ENCODE assay signal across 8 cellular contexts in the genomic region with DNA sequence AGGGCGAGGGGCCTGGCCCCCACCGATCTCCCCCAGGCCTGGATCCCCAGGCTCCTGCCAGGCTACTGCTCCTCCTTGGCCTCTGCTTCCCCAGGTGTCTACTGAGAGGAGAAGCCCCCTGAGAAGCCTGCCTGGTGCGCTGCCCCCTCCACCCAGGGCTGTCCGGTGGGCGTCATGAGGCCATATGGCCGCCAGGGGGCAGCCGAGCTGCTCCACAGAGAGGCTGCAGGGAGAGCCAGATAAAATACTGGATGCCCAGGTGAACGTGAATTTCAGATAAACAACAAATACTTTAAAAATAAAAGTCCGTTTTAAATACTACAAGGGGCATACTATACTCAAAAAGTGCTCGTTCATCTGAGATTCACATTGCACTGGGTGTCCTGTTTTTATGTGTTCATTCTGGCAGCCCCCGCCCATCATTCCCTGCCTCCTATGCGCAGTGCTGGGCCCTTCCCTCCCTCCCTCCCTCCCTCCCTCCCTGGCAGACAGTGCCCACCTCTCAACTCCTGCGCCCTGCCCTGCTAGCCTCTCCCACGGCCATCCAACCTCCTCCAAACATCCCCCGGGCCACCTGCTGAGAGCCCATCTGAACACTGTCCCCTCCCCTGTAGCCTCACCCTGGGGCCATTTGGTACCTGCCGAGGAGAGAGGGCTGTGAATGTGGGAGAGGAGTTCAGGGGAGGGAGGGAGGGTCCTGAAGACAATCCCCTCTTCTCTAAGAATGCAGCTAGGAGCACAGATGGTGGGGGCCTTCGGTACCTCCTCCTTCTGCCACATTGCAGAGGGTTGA. TPM values are rescaled to one million over a fixed set of nuclear protein-coding genes. Genes with fewer than 3 reads are reported as not detected.
DNase-seq lines count a peak whose midpoint lies in the region; ATAC-seq and TF ChIP-seq lines count a peak whose summit lies in the region.

No MANE protein-coding gene starts in this region.

- H3K4me3 Mint-ChIP-seq in activated T-helper 1 cell treated with anti-CD3 and anti-CD28 coated beads, Interleukin-12 subunit alpha, Interleukin-12 subunit beta, Interleukin-2, Interleukin-4 antibody, amounts not matched to agents 30 ng/mL and 10 ng/mL and 1 ng/mL, durations not matched to agents 14 hours and 24 hours and 36 hours, result peak overlapping the region; percentile 33
- no peak overlapping the region for H3K4me3 Mint-ChIP-seq in neural crest cell

- CTCF ChIA-PET in PC-3 (lab: Charles Lee), result interaction anchor here (1.0 kb wide), 1 partner anchor 26 kb away, joined by 3 read pairs; no protein-coding TSS in a partner anchor

- H3K27me3 ChIP-seq in HAP-1 (ENCODE audit: low read depth) (no peaks in the 10 kb centered on the region), PC-3 (ENCODE audit: low read length) (no peaks in the 10 kb centered on the region), fibroblast of lung (ENCODE audit: control insufficient read depth, insufficient read depth, low read length) (no peaks in the 10 kb centered on the region), thoracic aorta (replicated peaks; ENCODE audit: insufficient read depth) (no peaks in the 10 kb centered on the region)

- intact Hi-C loops in PC-3 (cut with micrococcal nuclease), result no loop called here
- intact Hi-C loops in activated T-helper 1 cell treated with anti-CD3 and anti-CD28 coated beads, Interleukin-12 subunit alpha, Interleukin-12 subunit beta, Interleukin-2, Interleukin-4 antibody, amounts not matched to agents 30 ng/mL and 10 ng/mL and 1 ng/mL, durations not matched to agents 14 hours and 24 hours and 36 hours (cut with micrococcal nuclease), result loop anchor here (1.0 kb wide), 1 partner anchor 51 kb away; no protein-coding TSS in a partner anchor

- H3K36me3 Mint-ChIP-seq in activated T-helper 1 cell treated with anti-CD3 and anti-CD28 coated beads, Interleukin-12 subunit alpha, Interleukin-12 subunit beta, Interleukin-2, Interleukin-4 antibody, amounts not matched to agents 30 ng/mL and 10 ng/mL and 1 ng/mL, durations not matched to agents 14 hours and 24 hours and 36 hours (ENCODE audit: low read depth), result peaks cover 52% of the 10 kb centered on the region
- no peaks in the 10 kb centered on the region for H3K36me3 Mint-ChIP-seq in neural crest cell (ENCODE audit: low read depth)

- H3K36me3 ChIP-seq in HAP-1 (replicated peaks) (no peaks in the 10 kb centered on the region), PC-3 (ENCODE audit: low read depth, low read length) (no peaks in the 10 kb centered on the region), fibroblast of lung (ENCODE audit: control insufficient read depth, insufficient read depth, low read length) (no peaks in the 10 kb centered on the region), thoracic aorta (no peaks in the 10 kb centered on the region)

- peak overlapping the region; percentile 98 for H3K27ac Mint-ChIP-seq in activated T-helper 1 cell treated with anti-CD3 and anti-CD28 coated beads, Interleukin-12 subunit alpha, Interleukin-12 subunit beta, Interleukin-2, Interleukin-4 antibody, amounts not matched to agents 30 ng/mL and 10 ng/mL and 1 ng/mL, durations not matched to agents 14 hours and 24 hours and 36 hours
- no peak overlapping the region for H3K27ac Mint-ChIP-seq in neural crest cell (ENCODE audit: unreplicated experiment)

- H3K9me2 ChIP-seq in PC-3 (replicated peaks; ENCODE audit: low read length), result no peaks in the 10 kb centered on the region

- ATAC-seq in PC-3 (peak; percentile 83), thoracic aorta (ENCODE audit: insufficient number of reproducible peaks, low FRiP score, low read depth) (no peak)

- TF ChIP-seq CTCF in PC-3 (conservative IDR thresholded peaks at IDR 0.05; ENCODE audit: low read depth, low read length) (peak; percentile 94), fibroblast of lung (conservative IDR thresholded peaks at IDR 0.05 in 1 of 2, IDR thresholded peaks at IDR 0.05 in 1 of 2; ENCODE audit: low read depth in 1 of 2, low read length in 2 of 2) (peak; percentile 84 to 86), neural crest cell (conservative IDR thresholded peaks at IDR 0.05) (peak; percentile 97), thoracic aorta (IDR thresholded peaks at IDR 0.05) (peak; percentile 99)

- no peak overlapping the region for H3K9ac ChIP-seq in PC-3 (ENCODE audit: low read length)
- no peak overlapping the region for H3K9ac ChIP-seq in fibroblast of lung (ENCODE audit: insufficient read depth, low read length)

- no peak overlapping the region for H3K4me2 ChIP-seq in PC-3 (ENCODE audit: low read length)
- no peak overlapping the region for H3K4me2 ChIP-seq in fibroblast of lung (ENCODE audit: extremely low read depth, insufficient read depth, low read length)

- no TSS peak for BruUV-seq in PC-3 (replicated peaks; lab: Mats Ljungman, UMichigan)

- H3F3A ChIP-seq in PC-3 (ENCODE audit: low read length, unreplicated experiment), result no peaks in the 10 kb centered on the region

- DNase-seq in C1 segment of cervical spinal cord (lab: John Stamatoyannopoulos, UW) (peak in 10 of 14 donors; percentile 9 to 70 (median 26)), HAP-1 (ENCODE audit: low spot score in 2 of 2) (peak; percentile 75 to 93), PC-3 (peak; percentile 71), fibroblast of lung (ENCODE audit: low read depth in 2 of 2) (peak; percentile 19 to 37), neural crest cell (ENCODE audit: low read depth, low spot score) (peak; percentile 85), thoracic aorta (ENCODE audit: low spot score) (no peak), dedifferentiated amniotic fluid mesenchymal stem cell (ENCODE audit: extremely low spot score) (no peak)
- DNase-seq in activated T-helper 1 cell treated with anti-CD3 and anti-CD28 coated beads, Interleukin-12 subunit alpha, Interleukin-12 subunit beta, Interleukin-2, Interleukin-4 antibody, amounts not matched to agents 30 ng/mL and 10 ng/mL and 1 ng/mL, durations not matched to agents 14 hours and 24 hours and 36 hours (ENCODE audit: low spot score), result peak; percentile 49

- H3K4me3 ChIP-seq in HAP-1 (no peak overlapping the region), PC-3 (ENCODE audit: low read length) (no peak overlapping the region), fibroblast of lung (replicated peaks in 1 of 4; ENCODE audit: control extremely low read depth in 1 of 4, insufficient read depth in 1 of 4, low read depth in 3 of 4, low read length in 4 of 4) (no peak overlapping the region), thoracic aorta (no peak overlapping the region)

- no peaks in the 10 kb centered on the region for H4K20me1 ChIP-seq in PC-3 (ENCODE audit: low read length)
- H4K20me1 ChIP-seq in fibroblast of lung (ENCODE audit: control insufficient read depth, extremely low read depth, insufficient read depth, low read length), result no peaks in the 10 kb centered on the region

- H3K4me1 ChIP-seq in HAP-1, result no peaks in the 10 kb centered on the region
- H3K4me1 ChIP-seq in PC-3 (ENCODE audit: insufficient read depth, low read length), result peaks cover 6% of the 10 kb centered on the region; the same call in 1 of the 2 replicates
- peaks cover 8% of the 10 kb centered on the region for H3K4me1 ChIP-seq in fibroblast of lung (ENCODE audit: control insufficient read depth, extremely low read depth, insufficient read depth, low read length)
- H3K4me1 ChIP-seq in thoracic aorta (ENCODE audit: control insufficient read depth in 1 of 2, low read depth in 2 of 2), result peaks cover 0 to 15% of the 10 kb centered on the region in 2 donors

- H3K27ac ChIP-seq in PC-3 (ENCODE audit: low read length), result no peak overlapping the region
- no peak overlapping the region for H3K27ac ChIP-seq in fibroblast of lung (ENCODE audit: insufficient read depth, low read length)
- no peak overlapping the region for H3K27ac ChIP-seq in thoracic aorta

- H3K9me3 ChIP-seq in HAP-1 (no peaks in the 10 kb centered on the region; the same call in 1 of the 2 replicates), PC-3 (ENCODE audit: low read length) (no peaks in the 10 kb centered on the region), fibroblast of lung (ENCODE audit: control insufficient read depth, insufficient read depth, low read depth, low read length) (no peaks in the 10 kb centered on the region), thoracic aorta (no peaks in the 10 kb centered on the region)

- H2AFZ ChIP-seq in PC-3 (ENCODE audit: low read length) (no peak overlapping the region), fibroblast of lung (ENCODE audit: low read length) (no peak overlapping the region)

- no peaks in the 10 kb centered on the region for H3K27me3 Mint-ChIP-seq in activated T-helper 1 cell treated with anti-CD3 and anti-CD28 coated beads, Interleukin-12 subunit alpha, Interleukin-12 subunit beta, Interleukin-2, Interleukin-4 antibody, amounts not matched to agents 30 ng/mL and 10 ng/mL and 1 ng/mL, durations not matched to agents 14 hours and 24 hours and 36 hours (ENCODE audit: insufficient read depth)
- H3K27me3 Mint-ChIP-seq in neural crest cell (ENCODE audit: low read depth), result no peaks in the 10 kb centered on the region

- H3K4me1 Mint-ChIP-seq in activated T-helper 1 cell treated with anti-CD3 and anti-CD28 coated beads, Interleukin-12 subunit alpha, Interleukin-12 subunit beta, Interleukin-2, Interleukin-4 antibody, amounts not matched to agents 30 ng/mL and 10 ng/mL and 1 ng/mL, durations not matched to agents 14 hours and 24 hours and 36 hours (ENCODE audit: low read depth), result peaks cover 61% of the 10 kb centered on the region
- H3K4me1 Mint-ChIP-seq in neural crest cell, result peaks cover 4% of the 10 kb centered on the region

- no peaks in the 10 kb centered on the region for H3K79me2 ChIP-seq in PC-3 (ENCODE audit: low read length)
- H3K79me2 ChIP-seq in fibroblast of lung (ENCODE audit: control insufficient read depth, insufficient read depth, low read length), result no peaks in the 10 kb centered on the region

- POLR2A ChIA-PET in PC-3 (lab: Charles Lee; ENCODE audit: unreplicated experiment), result no interaction called here

- H3K9me3 Mint-ChIP-seq in activated T-helper 1 cell treated with anti-CD3 and anti-CD28 coated beads, Interleukin-12 subunit alpha, Interleukin-12 subunit beta, Interleukin-2, Interleukin-4 antibody, amounts not matched to agents 30 ng/mL and 10 ng/mL and 1 ng/mL, durations not matched to agents 14 hours and 24 hours and 36 hours, result no peaks in the 10 kb centered on the region
- H3K9me3 Mint-ChIP-seq in neural crest cell, result no peaks in the 10 kb centered on the region

- in situ Hi-C loops in HAP-1 (cut with MboI; ENCODE audit: low sequenced_read_pairs), result loop anchor here (10.0 kb wide), 1 partner anchor 520 kb away; no protein-coding TSS in a partner anchor

RNA-seq across cellular contexts. Expression of gene PSTPIP1, which starts 29.5 kb away (rescaled TPM):
- total RNA-seq in PC-3 (2014; rRNA removed) (not detected in 2 replicates), fibroblast of lung (0.77 and 1.5 TPM in 2 replicates), neural crest cell (0.84 and 1.5 TPM in 2 replicates), thoracic aorta (10 to 100 TPM; 24.5 to 24.8 TPM)
- 218 and 226 TPM in 2 replicates for total RNA-seq in activated T-helper 1 cell treated with anti-CD3 and anti-CD28 coated beads, Interleukin-12 subunit alpha, Interleukin-12 subunit beta, Interleukin-2, Interleukin-4 antibody, amounts not matched to agents 30 ng/mL and 10 ng/mL and 1 ng/mL, durations not matched to agents 14 hours and 24 hours and 36 hours
- 0.56 and 0.79 TPM in 2 replicates for polyA plus RNA-seq in fibroblast of lung
- 0.49 and 1.1 TPM in 2 replicates for polyA plus RNA-seq in fibroblast of lung (2012)
- polyA minus RNA-seq in fibroblast of lung (ENCODE audit: low replicate concordance), result not detected in 2 replicates

RNA-seq across cellular contexts. Expression of gene TSPAN3, which starts 46.4 kb away (rescaled TPM):
- total RNA-seq in PC-3 (2014; rRNA removed) (125 and 140 TPM in 2 replicates), fibroblast of lung (181 and 225 TPM in 2 replicates), neural crest cell (258 and 259 TPM in 2 replicates), thoracic aorta (100 to 1,000 TPM; 215 to 256 TPM)
- total RNA-seq in activated T-helper 1 cell treated with anti-CD3 and anti-CD28 coated beads, Interleukin-12 subunit alpha, Interleukin-12 subunit beta, Interleukin-2, Interleukin-4 antibody, amounts not matched to agents 30 ng/mL and 10 ng/mL and 1 ng/mL, durations not matched to agents 14 hours and 24 hours and 36 hours, result 41.5 and 41.6 TPM in 2 replicates
- polyA plus RNA-seq in fibroblast of lung, result 308 and 472 TPM in 2 replicates
- polyA plus RNA-seq in fibroblast of lung (2012), result 175 and 230 TPM in 2 replicates
- 174 and 216 TPM in 2 replicates for polyA minus RNA-seq in fibroblast of lung (ENCODE audit: low replicate concordance)

Comparison
In these comparisons a context has a peak if more than half of its experiments do, and no peak if none do; other contexts are left out.
1. DNase-seq: peak in C1 segment of cervical spinal cord (10 of 14), HAP-1 (2 of 2), PC-3 (single experiment), activated T-helper 1 cell treated with anti-CD3 and anti-CD28 coated beads, Interleukin-12 subunit alpha, Interleukin-12 subunit beta, Interleukin-2, Interleukin-4 antibody, amounts not matched to agents 30 ng/mL and 10 ng/mL and 1 ng/mL, durations not matched to agents 14 hours and 24 hours and 36 hours (single experiment), fibroblast of lung (2 of 2) and neural crest cell (single experiment); none in thoracic aorta (single experiment) and dedifferentiated amniotic fluid mesenchymal stem cell (single experiment).
2. RNA of gene PSTPIP1, which starts 29.5 kb away (total RNA-seq): 218 to 226 TPM in activated T-helper 1 cell treated with anti-CD3 and anti-CD28 coated beads, Interleukin-12 subunit alpha, Interleukin-12 subunit beta, Interleukin-2, Interleukin-4 antibody, amounts not matched to agents 30 ng/mL and 10 ng/mL and 1 ng/mL, durations not matched to agents 14 hours and 24 hours and 36 hours and 24.5 to 24.8 TPM in thoracic aorta; 0.77 to 1.5 TPM in fibroblast of lung, 0.84 to 1.5 TPM in neural crest cell and not detected in PC-3; every median in the first group is over 10 times any median in the second.
3. Peak in every context shown above with its lines, with median percentiles within 50 percentile points of each other: CTCF ChIP-seq.